Comparison of ENCODE assay signal across 1 cellular context in genomic region chr19:46076951-46077814, GRCh38.
A peak's percentile ranks its signal among the peaks of the same experiment; 100 is the strongest.
TF ChIP-seq lines count a peak whose summit lies in the region.

No MANE protein-coding gene starts in this region.

TF ChIP-seq in K562, 482 proteins besides CTCF, POLR2A, EP300 and RAD21 (continued from another document and continues in another):
- TF ChIP-seq CHD7 (IDR thresholded peaks at IDR 0.05; ENCODE audit: low read depth, low read length) (no peak), E2F6 (IDR thresholded peaks at IDR 0.05; ENCODE audit: borderline replicate concordance in 1 of 2, extremely low read depth in 1 of 2, insufficient read depth in 1 of 2, insufficient read length in 1 of 2, low read depth in 1 of 2, low read length in 1 of 2, poor library complexity in 1 of 2, severe bottlenecking in 1 of 2) (no peak), ZNF133 (CRISPR knock-in tag; IDR thresholded peaks at IDR 0.05) (no peak), NR4A1 (CRISPR knock-in tag; IDR thresholded peaks at IDR 0.05) (no peak), NR4A1 (tag; IDR thresholded peaks at IDR 0.05) (no peak), ZNF655 (CRISPR knock-in tag; IDR thresholded peaks at IDR 0.05) (no peak), PCBP2 (IDR thresholded peaks at IDR 0.05; ENCODE audit: low read depth, low read length, poor library complexity, severe bottlenecking) (no peak), BDP1 (IDR thresholded peaks at IDR 0.05; ENCODE audit: insufficient read depth, insufficient read length) (no peak), SPI1 (IDR thresholded peaks at IDR 0.05; ENCODE audit: borderline replicate concordance, low read depth, low read length) (no peak), RBM22 (IDR thresholded peaks at IDR 0.05; ENCODE audit: low read depth, low read length, poor library complexity, severe bottlenecking) (no peak), BRCA1 (IDR thresholded peaks at IDR 0.05) (no peak), BRCA1 (CRISPR knock-in tag; IDR thresholded peaks at IDR 0.05) (no peak), POLR2G (IDR thresholded peaks at IDR 0.05; ENCODE audit: low read depth, low read length) (peak; percentile 42; the same call in 1 of the 2 replicates), SMC3 (conservative IDR thresholded peaks at IDR 0.05; ENCODE audit: insufficient read depth, low read depth, low read length) (peak; percentile 91), ERF (CRISPR knock-in tag; IDR thresholded peaks at IDR 0.05) (no peak), ZBTB34 (CRISPR knock-in tag; IDR thresholded peaks at IDR 0.05) (no peak), RBFOX2 (IDR thresholded peaks at IDR 0.05; ENCODE audit: low read depth, low read length) (0 out of 2 replicates have a peak, but pooled peaks have one; percentile 36), TCF15 (CRISPR knock-in tag; IDR thresholded peaks at IDR 0.05) (no peak), GATAD2B (IDR thresholded peaks at IDR 0.05; ENCODE audit: borderline replicate concordance) (peak; percentile 18; the same call in 1 of the 2 replicates), PTBP1 (IDR thresholded peaks at IDR 0.05; ENCODE audit: low read depth, low read length) (no peak), MYC (IDR thresholded peaks at IDR 0.05; ENCODE audit: low read depth, low read length) (0 out of 2 replicates have a peak, but pooled peaks have one; percentile 17), MYC (CRISPR knock-in tag; IDR thresholded peaks at IDR 0.05; ENCODE audit: borderline replicate concordance, low read depth) (no peak), TARDBP (IDR thresholded peaks at IDR 0.05) (no peak), MXD1 (CRISPR knock-in tag; IDR thresholded peaks at IDR 0.05; ENCODE audit: borderline replicate concordance, poor library complexity, severe bottlenecking) (no peak), EHMT2 (IDR thresholded peaks at IDR 0.05) (no peak), ZNF124 (CRISPR knock-in tag; IDR thresholded peaks at IDR 0.05) (no peak), ZNF324 (CRISPR knock-in tag; IDR thresholded peaks at IDR 0.05) (no peak), ZHX1 (conservative IDR thresholded peaks at IDR 0.05; ENCODE audit: low read length) (0 out of 2 replicates have a peak, but pooled peaks have one; percentile 21), JUND (IDR thresholded peaks at IDR 0.05; ENCODE audit: borderline replicate concordance, low read depth, low read length) (0 out of 2 replicates have a peak, but pooled peaks have one; percentile 28), JUND (tag; IDR thresholded peaks at IDR 0.05; ENCODE audit: borderline replicate concordance, low read depth, low read length) (no peak; the same call in 2 of the 3 replicates), KAT8 (IDR thresholded peaks at IDR 0.05; ENCODE audit: low read depth) (no peak), CREB3 (tag; conservative IDR thresholded peaks at IDR 0.05; ENCODE audit: low read depth) (no peak), DEAF1 (CRISPR knock-in tag; IDR thresholded peaks at IDR 0.05) (peak; percentile 88), ZNF77 (CRISPR knock-in tag; IDR thresholded peaks at IDR 0.05) (no peak), ELF1 (tag; IDR thresholded peaks at IDR 0.05) (no peak), TAF15 (IDR thresholded peaks at IDR 0.05; ENCODE audit: low read depth, low read length) (no peak)
